Comparison of ENCODE assay signal across 34 cellular contexts in the genomic region with DNA sequence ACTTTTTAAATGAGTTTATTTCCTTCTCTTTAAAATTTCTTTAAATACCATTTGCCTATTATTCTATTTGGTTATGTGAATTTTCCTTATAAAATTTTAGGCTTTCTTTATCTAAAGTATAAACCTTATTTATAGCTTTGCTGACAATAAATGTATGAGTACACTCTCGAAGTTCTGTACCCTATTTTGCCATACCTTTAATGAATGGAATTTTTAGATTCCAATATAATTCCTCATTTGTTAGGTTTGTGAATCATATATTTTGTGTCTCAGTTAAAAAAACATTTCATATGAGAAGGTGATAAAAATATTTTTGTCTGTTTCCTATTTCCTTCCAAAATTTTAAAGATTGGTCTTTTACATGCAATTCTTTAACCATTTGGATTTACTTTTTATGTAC.
"Had no signal": no experiment of that assay in that cellular context is flagged by ENCODE, and none has a peak within 500 bp of the region (broad histone marks: within the 10 kb centered on the region; RNA-seq: fewer than 3 reads in every experiment).

No MANE protein-coding gene starts in this region.

- H3K27me3 ChIP-seq: ascending aorta had no signal

- H3K27me3 Mint-ChIP-seq: activated B cell treated with CpG ODN at 0.5 μM for 24 hours; activated CD4-positive, alpha-beta memory T cell treated with anti-CD3 and anti-CD28 coated beads, Interleukin-2, amount 10 ng/mL, durations not matched to agents 7 days and 5 days; activated CD4-positive, alpha-beta T cell treated with anti-CD3 and anti-CD28 coated beads, Interleukin-2, amount 10 ng/mL, durations not matched to agents 24 days and 14 days; activated CD8-positive, alpha-beta memory T cell treated with anti-CD3 and anti-CD28 coated beads, Interleukin-2, amount 10 ng/mL, durations not matched to agents 7 days and 5 days; activated naive CD4-positive, alpha-beta T cell treated with anti-CD3 and anti-CD28 coated beads, Interleukin-2, amount 10 ng/mL, durations not matched to agents 7 days and 5 days; activated naive CD4-positive, alpha-beta T cell treated with anti-CD3 and anti-CD28 coated beads, Interleukin-2, amount 50 U/mL, for 24 hours; activated naive CD8-positive, alpha-beta T cell; activated naive CD8-positive, alpha-beta T cell treated with anti-CD3 and anti-CD28 coated beads, Interleukin-2, amount 10 ng/mL, durations not matched to agents 7 days and 5 days; activated naive CD8-positive, alpha-beta T cell treated with anti-CD3 and anti-CD28 coated beads, Interleukin-2, amount 50 U/mL, for 24 hours; activated T-cell treated with anti-CD3 and anti-CD28 coated beads, Interleukin-2, amount 50 U/mL, for 24 hours; brain had no signal

- H3K36me3 Mint-ChIP-seq: activated CD8-positive, alpha-beta memory T cell treated with anti-CD3 and anti-CD28 coated beads, Interleukin-2, amount 10 ng/mL, durations not matched to agents 7 days and 5 days; activated naive CD4-positive, alpha-beta T cell treated with anti-CD3 and anti-CD28 coated beads, Interleukin-2, amount 10 ng/mL, durations not matched to agents 7 days and 5 days; activated naive CD4-positive, alpha-beta T cell treated with anti-CD3 and anti-CD28 coated beads, Interleukin-2, amount 50 U/mL, for 24 hours; activated naive CD8-positive, alpha-beta T cell; activated naive CD8-positive, alpha-beta T cell treated with anti-CD3 and anti-CD28 coated beads, Interleukin-2, amount 10 ng/mL, durations not matched to agents 7 days and 5 days; brain had no signal

- H3K27ac Mint-ChIP-seq: activated B cell treated with CpG ODN at 0.5 μM for 24 hours; activated CD4-positive, alpha-beta memory T cell treated with anti-CD3 and anti-CD28 coated beads, Interleukin-2, amount 10 ng/mL, durations not matched to agents 7 days and 5 days; activated CD4-positive, alpha-beta T cell treated with anti-CD3 and anti-CD28 coated beads, Interleukin-2, amount 10 ng/mL, durations not matched to agents 24 days and 14 days; activated CD8-positive, alpha-beta memory T cell treated with anti-CD3 and anti-CD28 coated beads, Interleukin-2, amount 10 ng/mL, durations not matched to agents 7 days and 5 days; activated CD8-positive, alpha-beta T cell treated with anti-CD3 and anti-CD28 coated beads, Interleukin-2, amount 10 ng/mL, durations not matched to agents 7 days and 5 days; activated naive CD4-positive, alpha-beta T cell treated with anti-CD3 and anti-CD28 coated beads, Interleukin-2, amount 10 ng/mL, durations not matched to agents 7 days and 5 days; activated naive CD4-positive, alpha-beta T cell treated with anti-CD3 and anti-CD28 coated beads, Interleukin-2, amount 50 U/mL, for 24 hours; activated naive CD8-positive, alpha-beta T cell; activated naive CD8-positive, alpha-beta T cell treated with anti-CD3 and anti-CD28 coated beads, Interleukin-2, amount 10 ng/mL, durations not matched to agents 7 days and 5 days; activated naive CD8-positive, alpha-beta T cell treated with anti-CD3 and anti-CD28 coated beads, Interleukin-2, amount 50 U/mL, for 24 hours; activated T-cell treated with anti-CD3 and anti-CD28 coated beads, Interleukin-2, amount 50 U/mL, for 24 hours; activated T-helper 2 cell treated with anti-CD3 and anti-CD28 coated beads, Interferon-gamma antibody, Interleukin-2, Interleukin-4, amounts not matched to agents 10 μg/mL and 5 μg/mL and 100 μg/mL, durations not matched to agents 14 hours and 24 hours and 36 hours; brain; T-helper 1 cell treated with Interleukin-12 subunit alpha and Interleukin-12 subunit beta and Interleukin-4 antibody, amounts not matched to agents 30 μg/mL and 1 μg/mL, for 36 hours; T-helper 2 cell treated with Interferon-gamma antibody and Interleukin-4, amounts not matched to agents 5 μg/mL and 100 μg/mL, for 36 hours had no signal

- H3K27ac ChIP-seq: ascending aorta, VCaP had no signal

- H3K4me3 Mint-ChIP-seq: activated B cell treated with CpG ODN at 0.5 μM for 24 hours; activated CD4-positive, alpha-beta memory T cell treated with anti-CD3 and anti-CD28 coated beads, Interleukin-2, amount 10 ng/mL, durations not matched to agents 7 days and 5 days; activated CD4-positive, alpha-beta T cell treated with anti-CD3 and anti-CD28 coated beads, Interleukin-2, amount 10 ng/mL, durations not matched to agents 24 days and 14 days; activated CD8-positive, alpha-beta memory T cell treated with anti-CD3 and anti-CD28 coated beads, Interleukin-2, amount 10 ng/mL, durations not matched to agents 7 days and 5 days; activated CD8-positive, alpha-beta T cell treated with anti-CD3 and anti-CD28 coated beads, Interleukin-2, amount 10 ng/mL, durations not matched to agents 7 days and 5 days; activated naive CD4-positive, alpha-beta T cell treated with anti-CD3 and anti-CD28 coated beads, Interleukin-2, amount 10 ng/mL, durations not matched to agents 7 days and 5 days; activated naive CD4-positive, alpha-beta T cell treated with anti-CD3 and anti-CD28 coated beads, Interleukin-2, amount 50 U/mL, for 24 hours; activated naive CD8-positive, alpha-beta T cell; activated naive CD8-positive, alpha-beta T cell treated with anti-CD3 and anti-CD28 coated beads, Interleukin-2, amount 10 ng/mL, durations not matched to agents 7 days and 5 days; activated naive CD8-positive, alpha-beta T cell treated with anti-CD3 and anti-CD28 coated beads, Interleukin-2, amount 50 U/mL, for 24 hours; activated T-cell treated with anti-CD3 and anti-CD28 coated beads, Interleukin-2, amount 50 U/mL, for 24 hours; brain; T-helper 1 cell treated with Interleukin-12 subunit alpha and Interleukin-12 subunit beta and Interleukin-4 antibody, amounts not matched to agents 30 μg/mL and 1 μg/mL, for 36 hours; T-helper 2 cell treated with Interferon-gamma antibody and Interleukin-4, amounts not matched to agents 5 μg/mL and 100 μg/mL, for 36 hours had no signal

- H3K4me1 Mint-ChIP-seq: activated B cell treated with CpG ODN at 0.5 μM for 24 hours; activated CD4-positive, alpha-beta memory T cell treated with anti-CD3 and anti-CD28 coated beads, Interleukin-2, amount 10 ng/mL, durations not matched to agents 7 days and 5 days; activated CD4-positive, alpha-beta T cell treated with anti-CD3 and anti-CD28 coated beads, Interleukin-2, amount 10 ng/mL, durations not matched to agents 24 days and 14 days; activated CD8-positive, alpha-beta memory T cell treated with anti-CD3 and anti-CD28 coated beads, Interleukin-2, amount 10 ng/mL, durations not matched to agents 7 days and 5 days; activated naive CD4-positive, alpha-beta T cell treated with anti-CD3 and anti-CD28 coated beads, Interleukin-2, amount 10 ng/mL, durations not matched to agents 7 days and 5 days; activated naive CD4-positive, alpha-beta T cell treated with anti-CD3 and anti-CD28 coated beads, Interleukin-2, amount 50 U/mL, for 24 hours; activated naive CD8-positive, alpha-beta T cell treated with anti-CD3 and anti-CD28 coated beads, Interleukin-2, amount 10 ng/mL, durations not matched to agents 7 days and 5 days; activated naive CD8-positive, alpha-beta T cell treated with anti-CD3 and anti-CD28 coated beads, Interleukin-2, amount 50 U/mL, for 24 hours had no signal

- H3K9me3 Mint-ChIP-seq: activated B cell treated with CpG ODN at 0.5 μM for 24 hours; activated CD4-positive, alpha-beta T cell treated with anti-CD3 and anti-CD28 coated beads, Interleukin-2, amount 10 ng/mL, durations not matched to agents 24 days and 14 days; activated naive CD4-positive, alpha-beta T cell treated with anti-CD3 and anti-CD28 coated beads, Interleukin-2, amount 10 ng/mL, durations not matched to agents 7 days and 5 days; activated naive CD4-positive, alpha-beta T cell treated with anti-CD3 and anti-CD28 coated beads, Interleukin-2, amount 50 U/mL, for 24 hours; activated naive CD8-positive, alpha-beta T cell treated with anti-CD3 and anti-CD28 coated beads, Interleukin-2, amount 10 ng/mL, durations not matched to agents 7 days and 5 days; activated naive CD8-positive, alpha-beta T cell treated with anti-CD3 and anti-CD28 coated beads, Interleukin-2, amount 50 U/mL, for 24 hours; activated T-helper 2 cell treated with anti-CD3 and anti-CD28 coated beads, Interferon-gamma antibody, Interleukin-2, Interleukin-4, amounts not matched to agents 10 μg/mL and 5 μg/mL and 100 μg/mL, durations not matched to agents 14 hours and 24 hours and 36 hours; T-helper 1 cell treated with Interleukin-12 subunit alpha and Interleukin-12 subunit beta and Interleukin-4 antibody, amounts not matched to agents 30 μg/mL and 1 μg/mL, for 36 hours; T-helper 2 cell treated with Interferon-gamma antibody and Interleukin-4, amounts not matched to agents 5 μg/mL and 100 μg/mL, for 36 hours had no signal

- DNase-seq: activated B cell treated with CpG ODN at 0.5 μM for 24 hours; activated CD4-positive, alpha-beta memory T cell treated with anti-CD3 and anti-CD28 coated beads, Interleukin-2, amount 10 ng/mL, durations not matched to agents 7 days and 5 days; activated CD4-positive, alpha-beta T cell treated with anti-CD3 and anti-CD28 coated beads for 4 hours; activated CD4-positive, alpha-beta T cell treated with anti-CD3 and anti-CD28 coated beads, Interleukin-2, amount 10 ng/mL, durations not matched to agents 24 days and 14 days; activated CD4-positive, alpha-beta T cell treated with anti-CD3 and anti-CD28 coated beads, Interleukin-2, amount 50 U/mL, for 1 hour; activated CD4-positive, alpha-beta T cell treated with anti-CD3 and anti-CD28 coated beads, Interleukin-2, amount 50 U/mL, for 4 hours; activated CD4-positive, CD25-positive, alpha-beta regulatory T cell treated with anti-CD3 and anti-CD28 coated beads, Interleukin-2, amount 50 U/mL, for 72 hours; activated CD8-positive, alpha-beta memory T cell treated with anti-CD3 and anti-CD28 coated beads for 24 hours; activated CD8-positive, alpha-beta memory T cell treated with anti-CD3 and anti-CD28 coated beads, Interleukin-2, amount 10 ng/mL, durations not matched to agents 7 days and 5 days; activated CD8-positive, alpha-beta memory T cell treated with anti-CD3 and anti-CD28 coated beads, Interleukin-2, amount 50 U/mL, for 48 hours; activated CD8-positive, alpha-beta T cell treated with anti-CD3 and anti-CD28 coated beads, Interleukin-2, amount 10 ng/mL, durations not matched to agents 7 days and 5 days; activated effector memory CD4-positive, alpha-beta T cell treated with Interleukin-2 at 50 U/mL for 16 hours; activated gamma-delta T cell; activated naive CD4-positive, alpha-beta T cell treated with anti-CD3 and anti-CD28 coated beads, Interleukin-2, amount 10 ng/mL, durations not matched to agents 7 days and 5 days; activated naive CD4-positive, alpha-beta T cell treated with Interleukin-2 at 50 U/mL for 16 hours; activated naive CD8-positive, alpha-beta T cell treated with anti-CD3 and anti-CD28 coated beads, Interleukin-2, amount 10 ng/mL, durations not matched to agents 7 days and 5 days; activated naive CD8-positive, alpha-beta T cell treated with anti-CD3 and anti-CD28 coated beads, Interleukin-2, amount 50 U/mL, for 24 hours; activated T-cell treated with anti-CD3 and anti-CD28 coated beads, Interleukin-2, amount 50 U/mL, for 24 hours; activated T-cell treated with anti-CD3 and anti-CD28 coated beads, Interleukin-2, amount 50 U/mL, for 48 hours; amygdala; anterior cingulate cortex; central memory CD4-positive, alpha-beta T cell; T-helper 1 cell; T-helper 2 cell; T-helper 9 cell had no signal

- H3K4me1 ChIP-seq: ascending aorta had no signal

- H3K4me3 ChIP-seq: ascending aorta had no signal

- ATAC-seq: activated CD8-positive, alpha-beta memory T cell treated with anti-CD3 and anti-CD28 coated beads, Interleukin-2, amount 10 ng/mL, durations not matched to agents 7 days and 5 days; activated CD8-positive, alpha-beta T cell treated with anti-CD3 and anti-CD28 coated beads, Interleukin-2, amount 10 ng/mL, durations not matched to agents 7 days and 5 days; activated naive CD8-positive, alpha-beta T cell treated with anti-CD3 and anti-CD28 coated beads, Interleukin-2, amount 50 U/mL, for 24 hours had no signal

- H3K9me3 ChIP-seq: ascending aorta had no signal

- FAIRE-seq: colon had no signal

- H3K36me3 ChIP-seq: ascending aorta had no signal
